In genomic region chr11:61841636-61842332, GRCh38 we compare ENCODE assay signal across 22 cellular contexts. TPM values are rescaled to one million over a fixed set of nuclear protein-coding genes. Genes with fewer than 3 reads are reported as not detected.
A peak's percentile ranks its signal among the peaks of the same experiment; 100 is the strongest.
DNase-seq lines count a peak whose midpoint lies in the region; ATAC-seq, FAIRE-seq and TF ChIP-seq lines count a peak whose summit lies in the region.
"Had no signal": no experiment of that assay in that cellular context is flagged by ENCODE, and none has a peak within 500 bp of the region (broad histone marks: within the 10 kb centered on the region; RNA-seq: fewer than 3 reads in every experiment).

No MANE protein-coding gene starts in this region.

- no peak for FAIRE-seq in kidney (lab: Jason Lieb, UNC)
- FAIRE-seq: GM19239 had no signal

- H3K36me3 ChIP-seq in kidney (ENCODE audit: control insufficient read depth in 1 of 2, insufficient read depth in 2 of 2, low read length in 2 of 2): peaks cover 0 to 13% of the 10 kb centered on the region in 2 donors
- H3K36me3 ChIP-seq in testis (ENCODE audit: low read depth, missing control alignments): no peaks in the 10 kb centered on the region
- H3K36me3 ChIP-seq: MG63 had no signal

- no peak overlapping the region for H3K4me3 Mint-ChIP-seq in activated CD8-positive, alpha-beta memory T cell treated with anti-CD3 and anti-CD28 coated beads, Interleukin-2, amount 10 ng/mL, durations not matched to agents 7 days and 5 days
- H3K4me3 Mint-ChIP-seq: dendritic cell treated with granulocyte-macrophage colony-stimulating factor and Interleukin-4, amounts not matched to agents 40 ng/mL and 50 ng/mL, for 4 days; stimulated activated memory B cell treated with anti-CD40 and anti-IgM and Interleukin-4, amounts not matched to agents 10 μg/mL and 1 μg/mL and 100 μg/mL, for 72 hours had no signal

- peaks cover 56% of the 10 kb centered on the region for H3K36me3 Mint-ChIP-seq in activated CD8-positive, alpha-beta memory T cell treated with anti-CD3 and anti-CD28 coated beads, Interleukin-2, amount 10 ng/mL, durations not matched to agents 7 days and 5 days

- no peak overlapping the region for H3K9ac ChIP-seq in kidney (ENCODE audit: low read length in 2 of 2)

- H3K4me1 Mint-ChIP-seq in activated CD8-positive, alpha-beta memory T cell treated with anti-CD3 and anti-CD28 coated beads, Interleukin-2, amount 10 ng/mL, durations not matched to agents 7 days and 5 days: no peaks in the 10 kb centered on the region
- H3K4me1 Mint-ChIP-seq: stimulated activated memory B cell treated with anti-CD40 and anti-IgM and Interleukin-4, amounts not matched to agents 10 μg/mL and 1 μg/mL and 100 μg/mL, for 72 hours had no signal

- H3K9me3 Mint-ChIP-seq in activated CD8-positive, alpha-beta memory T cell treated with anti-CD3 and anti-CD28 coated beads, Interleukin-2, amount 10 ng/mL, durations not matched to agents 7 days and 5 days (ENCODE audit: low read depth): no peaks in the 10 kb centered on the region
- H3K9me3 Mint-ChIP-seq: dendritic cell treated with granulocyte-macrophage colony-stimulating factor and Interleukin-4, amounts not matched to agents 40 ng/mL and 50 ng/mL, for 4 days; stimulated activated memory B cell treated with anti-CD40 and anti-IgM and Interleukin-4, amounts not matched to agents 10 μg/mL and 1 μg/mL and 100 μg/mL, for 72 hours had no signal

- H3K27ac ChIP-seq in caudate nucleus (ENCODE audit: low read depth, low read length): peak overlapping the region; percentile 2
- no peak overlapping the region for H3K27ac ChIP-seq in kidney (ENCODE audit: low read depth in 2 of 2, low read length in 2 of 2)
- H3K27ac ChIP-seq in testis: peak overlapping the region in 1 of 2 donors; percentile 61
- H3K27ac ChIP-seq: ascending aorta, neutrophil, VCaP had no signal

- peaks cover 0 to 3% of the 10 kb centered on the region in 2 donors for H3K4me1 ChIP-seq in kidney (ENCODE audit: control insufficient read depth in 1 of 2, insufficient read depth in 1 of 2, low read depth in 1 of 2, low read length in 2 of 2)
- H3K4me1 ChIP-seq in testis: peaks cover 38% of the 10 kb centered on the region
- H3K4me1 ChIP-seq: ascending aorta had no signal

- no peaks in the 10 kb centered on the region for H3K27me3 Mint-ChIP-seq in activated CD8-positive, alpha-beta memory T cell treated with anti-CD3 and anti-CD28 coated beads, Interleukin-2, amount 10 ng/mL, durations not matched to agents 7 days and 5 days
- H3K27me3 Mint-ChIP-seq: dendritic cell treated with granulocyte-macrophage colony-stimulating factor and Interleukin-4, amounts not matched to agents 40 ng/mL and 50 ng/mL, for 4 days had no signal

- no peak for DNase-seq in activated CD8-positive, alpha-beta memory T cell treated with anti-CD3 and anti-CD28 coated beads, Interleukin-2, amount 10 ng/mL, durations not matched to agents 7 days and 5 days
- DNase-seq in activated CD8-positive, alpha-beta memory T cell treated with anti-CD3 and anti-CD28 coated beads, Interleukin-2, amount 50 U/mL, for 48 hours: no peak
- DNase-seq in caudate nucleus (lab: John Stamatoyannopoulos, UW) (peak in 34 of 61 donors; percentile 9 to 74 (median 33)), kidney (peak; percentile 52), testis (peak; percentile 84), NK-92 (lab: John Stamatoyannopoulos, UW; ENCODE audit: unreplicated experiment) (no peak), NOMO-1 treated with DMSO at 0.1 percent for 48 hours (lab: John Stamatoyannopoulos, UW; ENCODE audit: unreplicated experiment) (no peak)
- DNase-seq: activated effector memory CD4-positive, alpha-beta T cell treated with Interleukin-2 at 50 U/mL for 16 hours; DMS79; mesendoderm; MG63; NCI-H1930; NCI-H446 treated with DMSO at 0.1 percent for 48 hours; trophoblast cell had no signal

- CTCF ChIA-PET in activated CD8-positive, alpha-beta memory T cell treated with anti-CD3 and anti-CD28 coated beads, Interleukin-2, amount 10 ng/mL, durations not matched to agents 7 days and 5 days (lab: Charles Lee): interaction anchor here (2.1 kb wide), 1 partner anchor 240 kb away, joined by 5 read pairs; no protein-coding TSS in a partner anchor

- peak overlapping the region; percentile 15 for H3K27ac Mint-ChIP-seq in activated CD8-positive, alpha-beta memory T cell treated with anti-CD3 and anti-CD28 coated beads, Interleukin-2, amount 10 ng/mL, durations not matched to agents 7 days and 5 days
- H3K27ac Mint-ChIP-seq: dendritic cell treated with granulocyte-macrophage colony-stimulating factor and Interleukin-4, amounts not matched to agents 40 ng/mL and 50 ng/mL, for 4 days; stimulated activated memory B cell treated with anti-CD40 and anti-IgM and Interleukin-4, amounts not matched to agents 10 μg/mL and 1 μg/mL and 100 μg/mL, for 72 hours had no signal

- no peaks in the 10 kb centered on the region for H3K27me3 ChIP-seq in testis
- H3K27me3 ChIP-seq: ascending aorta, MG63, neutrophil had no signal

- H3K4me3 ChIP-seq in kidney (ENCODE audit: low read length in 2 of 2): no peak overlapping the region
- no peak overlapping the region for H3K4me3 ChIP-seq in testis
- H3K4me3 ChIP-seq: ascending aorta, MG63, smooth muscle cell had no signal

- 54 to 66% methylated on average over 11 of the region's 11 CpGs for WGBS in testis, 2 donors

- no peaks in the 10 kb centered on the region for H3K9me3 ChIP-seq in kidney (ENCODE audit: control insufficient read depth in 1 of 2, low read length in 2 of 2)
- H3K9me3 ChIP-seq in testis: no peaks in the 10 kb centered on the region
- H3K9me3 ChIP-seq: ascending aorta, MG63, neutrophil had no signal

- no peak for TF ChIP-seq POLR2A in testis (IDR thresholded peaks at IDR 0.05)

- TF ChIP-seq CTCF in kidney (IDR thresholded peaks at IDR 0.05; ENCODE audit: borderline replicate concordance, extremely low read depth, insufficient read depth) (no peak), testis (IDR thresholded peaks at IDR 0.05) (no peak)

- ATAC-seq in activated CD8-positive, alpha-beta memory T cell treated with anti-CD3 and anti-CD28 coated beads, Interleukin-2, amount 10 ng/mL, durations not matched to agents 7 days and 5 days: no peak
- no peak for ATAC-seq in SK-N-SH treated with all-trans-retinoic acid at 6 μM for 48 hours
- ATAC-seq: stimulated activated memory B cell treated with anti-CD40 and anti-IgM and Interleukin-4, amounts not matched to agents 10 μg/mL and 1 μg/mL and 100 μg/mL, for 72 hours had no signal

- intact Hi-C loops in kidney (cut with DNase I) (no loop called here), testis (cut with DNase I; ENCODE audit: low total_unique reads) (no loop called here)

TF ChIP-seq in SK-N-SH treated with all-trans-retinoic acid at 6 μM for 48 hours, 23 proteins besides CTCF, POLR2A, EP300 and RAD21 (continues in another document):
- TF ChIP-seq TSHZ2 (CRISPR knock-in tag; IDR thresholded peaks at IDR 0.05) (no peak), ESRRG (CRISPR knock-in tag; IDR thresholded peaks at IDR 0.05) (no peak)

RNA-seq across cellular contexts. Expression of gene FADS2, which starts 13.7 kb away (rescaled TPM):
- 100 to 1,000 TPM; 174 to 184 TPM for total RNA-seq in activated CD8-positive, alpha-beta memory T cell treated with anti-CD3 and anti-CD28 coated beads, Interleukin-2, amount 10 ng/mL, durations not matched to agents 7 days and 5 days
- 49.2 TPM for total RNA-seq in kidney
- polyA plus RNA-seq in kidney (ENCODE audit: insufficient read depth, low read depth, low replicate concordance): 9.8 TPM
- 100 to 1,000 TPM in 1 of 2 donors, 10 to 100 TPM in 1; 73.5 to 123 TPM for total RNA-seq in testis
- 80.8 TPM for polyA plus RNA-seq in testis (ENCODE audit: insufficient read depth, low read depth, low replicate concordance)

RNA-seq across cellular contexts. Expression of gene FADS1, which starts 25.0 kb away (rescaled TPM):
- 10 to 100 TPM; 33.8 to 35.4 TPM for total RNA-seq in activated CD8-positive, alpha-beta memory T cell treated with anti-CD3 and anti-CD28 coated beads, Interleukin-2, amount 10 ng/mL, durations not matched to agents 7 days and 5 days
- total RNA-seq in kidney (19.5 TPM), testis (10 to 100 TPM; 24.5 to 39.8 TPM)
- polyA plus RNA-seq in kidney (ENCODE audit: insufficient read depth, low read depth, low replicate concordance) (6.7 TPM), testis (ENCODE audit: insufficient read depth, low read depth, low replicate concordance) (21.1 TPM)

RNA-seq across cellular contexts. Expression of gene FEN1, which starts 49.1 kb away (rescaled TPM):
- total RNA-seq in activated CD8-positive, alpha-beta memory T cell treated with anti-CD3 and anti-CD28 coated beads, Interleukin-2, amount 10 ng/mL, durations not matched to agents 7 days and 5 days: 100 to 1,000 TPM; 141 to 150 TPM
- 8.8 TPM for total RNA-seq in kidney
- polyA plus RNA-seq in kidney (ENCODE audit: insufficient read depth, low read depth, low replicate concordance): 8.5 TPM
- 10 to 100 TPM; 22.7 to 31.5 TPM for total RNA-seq in testis
- 27.3 TPM for polyA plus RNA-seq in testis (ENCODE audit: insufficient read depth, low read depth, low replicate concordance)

RNA-seq across cellular contexts. Expression of gene TMEM258, which starts 49.4 kb away (rescaled TPM):
- total RNA-seq in activated CD8-positive, alpha-beta memory T cell treated with anti-CD3 and anti-CD28 coated beads, Interleukin-2, amount 10 ng/mL, durations not matched to agents 7 days and 5 days: 100 to 1,000 TPM; 138 to 157 TPM
- total RNA-seq in kidney (92.1 TPM), testis (10 to 100 TPM; 46.7 to 55.6 TPM)
- polyA plus RNA-seq in kidney (ENCODE audit: insufficient read depth, low read depth, low replicate concordance) (228 TPM), testis (ENCODE audit: insufficient read depth, low read depth, low replicate concordance) (162 TPM)

RNA-seq across cellular contexts. Expression of gene FADS3, which starts 49.6 kb away (rescaled TPM):
- total RNA-seq in activated CD8-positive, alpha-beta memory T cell treated with anti-CD3 and anti-CD28 coated beads, Interleukin-2, amount 10 ng/mL, durations not matched to agents 7 days and 5 days: 1 to 10 TPM; 2.6 to 7.7 TPM
- total RNA-seq in kidney (58.2 TPM), testis (10 to 100 TPM; 50.6 to 88.5 TPM)
- polyA plus RNA-seq in kidney (ENCODE audit: insufficient read depth, low read depth, low replicate concordance) (20.5 TPM), testis (ENCODE audit: insufficient read depth, low read depth, low replicate concordance) (20.5 TPM)

Comparison
In these comparisons a context has a peak if more than half of its experiments do, and no peak if none do; other contexts are left out.
1. DNase-seq: peak in caudate nucleus (34 of 61), kidney (single experiment) and testis (single experiment); none in activated CD8-positive, alpha-beta memory T cell treated with anti-CD3 and anti-CD28 coated beads, Interleukin-2, amount 10 ng/mL, durations not matched to agents 7 days and 5 days (single experiment), activated CD8-positive, alpha-beta memory T cell treated with anti-CD3 and anti-CD28 coated beads, Interleukin-2, amount 50 U/mL, for 48 hours (single experiment), NK-92 (single experiment) and NOMO-1 treated with DMSO at 0.1 percent for 48 hours (single experiment).
2. RNA of gene FEN1, which starts 49.1 kb away (total RNA-seq): 141 to 150 TPM in activated CD8-positive, alpha-beta memory T cell treated with anti-CD3 and anti-CD28 coated beads, Interleukin-2, amount 10 ng/mL, durations not matched to agents 7 days and 5 days; 22.7 to 31.5 TPM in testis and 8.8 TPM in kidney (single experiment); every median in the first group is over 4 times any median in the second.